1 cellular context compared by ENCODE assay signal in the genomic region with DNA sequence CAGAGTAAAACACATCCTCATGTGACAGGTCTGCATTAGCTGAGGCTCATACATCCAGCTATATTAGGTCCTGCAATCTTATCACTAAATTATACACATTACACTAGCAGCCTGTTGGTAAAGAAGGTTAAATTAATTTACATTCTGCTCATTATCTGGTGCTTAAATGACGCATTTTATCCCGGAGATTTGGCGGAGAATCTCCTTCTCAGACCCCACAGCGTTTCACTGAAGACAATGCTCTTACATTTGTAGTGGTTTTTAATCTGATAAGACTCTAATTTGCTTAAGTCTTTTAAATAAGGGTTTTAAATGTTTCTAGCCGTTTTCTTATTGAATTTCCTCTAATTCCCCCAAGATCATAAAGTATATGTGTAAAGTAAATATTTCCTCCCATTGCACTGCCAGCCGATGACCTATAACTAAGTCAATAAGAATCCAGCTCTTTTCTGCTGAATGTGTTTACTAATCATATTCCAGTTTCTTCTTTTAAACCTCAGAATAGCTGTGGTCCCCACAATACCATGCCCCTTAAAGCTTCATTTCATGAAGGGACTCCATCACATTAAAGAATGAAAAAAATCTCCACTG.
TF ChIP-seq lines count a peak whose summit lies in the region.

No MANE protein-coding gene starts in this region.

TF ChIP-seq in HepG2, 621 proteins besides CTCF, POLR2A, EP300 and RAD21:
- TF ChIP-seq IRF2 (CRISPR knock-in tag; IDR thresholded peaks at IDR 0.05), result no peak
